ENCODE assay signal across 15 cellular contexts in the genomic region with DNA sequence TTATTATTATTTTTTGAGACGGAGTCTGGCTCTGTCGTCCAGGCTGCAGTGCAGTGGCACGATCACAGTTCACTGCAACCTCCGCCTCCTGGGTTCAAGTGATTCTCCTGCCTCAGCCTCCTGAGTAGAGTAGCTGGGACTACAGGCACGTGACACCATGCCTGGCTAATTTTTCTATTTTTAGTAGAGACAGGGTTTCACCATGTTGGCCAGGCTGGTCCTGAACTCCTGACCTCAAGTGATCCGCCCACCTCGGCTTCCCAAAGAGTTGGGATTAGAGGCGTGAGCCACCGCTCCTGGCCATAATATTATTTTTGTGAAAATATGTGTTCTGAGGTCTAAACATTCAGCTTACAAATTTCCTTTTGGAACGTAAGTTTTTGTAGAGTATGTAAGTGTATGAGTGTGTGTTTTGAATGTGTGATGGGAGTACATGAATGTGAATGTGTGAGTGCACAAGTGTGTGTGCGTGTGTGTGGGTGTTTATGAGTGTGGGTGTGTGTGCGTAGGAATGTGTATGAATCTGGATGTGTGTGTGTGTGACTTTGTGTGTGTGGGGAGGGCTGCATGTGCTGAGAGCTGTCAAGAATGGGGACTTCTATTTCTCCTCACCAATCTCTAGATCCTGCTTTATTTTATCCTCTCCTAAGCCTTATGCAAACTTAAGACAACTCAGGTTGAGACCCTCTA.
"Had no signal": no experiment of that assay in that cellular context is flagged by ENCODE, and none has a peak within 500 bp of the region (broad histone marks: within the 10 kb centered on the region; RNA-seq: fewer than 3 reads in every experiment).

No MANE protein-coding gene starts in this region.

- H3K27me3 ChIP-seq: foreskin keratinocyte, ovary, testis had no signal

- H3K27ac ChIP-seq: foreskin keratinocyte, ovary, testis had no signal

- H3K9me3 ChIP-seq: ovary, testis had no signal

- H3K4me3 ChIP-seq: ovary, testis had no signal

- DNase-seq: activated effector memory CD4-positive, alpha-beta T cell treated with anti-CD3 and anti-CD28 coated beads, Interleukin-2, amount 50 U/mL, for 16 hours; activated naive CD8-positive, alpha-beta T cell treated with anti-CD3 and anti-CD28 coated beads, Interleukin-2, amount 10 ng/mL, durations not matched to agents 7 days and 5 days; aorta; foreskin keratinocyte; ovary; stimulated activated CD4-positive, alpha-beta T cell treated with anti-CD3 and anti-CD28 coated beads, Interleukin-15, amount 100 ng/mL, for 24 hours; stimulated activated CD4-positive, alpha-beta T cell treated with anti-CD3 and anti-CD28 coated beads, Interleukin-4, amount 100 ng/mL, for 24 hours; stimulated activated naive CD8-positive, alpha-beta T cell treated with anti-CD3 and anti-CD28 coated beads, Interleukin-15, amount 100 ng/mL, for 72 hours; T-helper 9 cell; testis had no signal

- H3K27ac Mint-ChIP-seq: activated naive CD8-positive, alpha-beta T cell treated with anti-CD3 and anti-CD28 coated beads, Interleukin-2, amount 10 ng/mL, durations not matched to agents 7 days and 5 days; memory B cell; natural killer cell treated with Interleukin-12 subunit alpha and Interleukin-12 subunit beta and Interleukin-15 and Interleukin-18, amount 100 ng/mL, for 72 hours; stimulated activated naive CD8-positive, alpha-beta T cell treated with anti-CD3 and anti-CD28 coated beads, Interleukin-15, amount 100 ng/mL, for 72 hours had no signal

- H3K9me3 Mint-ChIP-seq: activated naive CD8-positive, alpha-beta T cell treated with anti-CD3 and anti-CD28 coated beads, Interleukin-2, amount 10 ng/mL, durations not matched to agents 7 days and 5 days; memory B cell; natural killer cell treated with Interleukin-12 subunit alpha and Interleukin-12 subunit beta and Interleukin-15 and Interleukin-18, amount 100 ng/mL, for 72 hours; stimulated activated naive CD8-positive, alpha-beta T cell treated with anti-CD3 and anti-CD28 coated beads, Interleukin-15, amount 100 ng/mL, for 72 hours had no signal

- FAIRE-seq: bronchial epithelial cell, endometrium, islet of Langerhans had no signal

- ATAC-seq: foreskin keratinocyte; natural killer cell treated with Interleukin-12 subunit alpha and Interleukin-12 subunit beta and Interleukin-15 and Interleukin-18, amount 100 ng/mL, for 72 hours; stimulated activated naive CD8-positive, alpha-beta T cell treated with anti-CD3 and anti-CD28 coated beads, Interleukin-15, amount 100 ng/mL, for 72 hours had no signal

- H3K27me3 Mint-ChIP-seq: stimulated activated naive CD8-positive, alpha-beta T cell treated with anti-CD3 and anti-CD28 coated beads, Interleukin-15, amount 100 ng/mL, for 72 hours had no signal

- H3K4me3 Mint-ChIP-seq: activated naive CD8-positive, alpha-beta T cell treated with anti-CD3 and anti-CD28 coated beads, Interleukin-2, amount 10 ng/mL, durations not matched to agents 7 days and 5 days; memory B cell; natural killer cell treated with Interleukin-12 subunit alpha and Interleukin-12 subunit beta and Interleukin-15 and Interleukin-18, amount 100 ng/mL, for 72 hours; stimulated activated naive CD8-positive, alpha-beta T cell treated with anti-CD3 and anti-CD28 coated beads, Interleukin-15, amount 100 ng/mL, for 72 hours had no signal

- H3K36me3 Mint-ChIP-seq: activated naive CD8-positive, alpha-beta T cell treated with anti-CD3 and anti-CD28 coated beads, Interleukin-2, amount 10 ng/mL, durations not matched to agents 7 days and 5 days; memory B cell; natural killer cell treated with Interleukin-12 subunit alpha and Interleukin-12 subunit beta and Interleukin-15 and Interleukin-18, amount 100 ng/mL, for 72 hours had no signal

- H3K36me3 ChIP-seq: ovary had no signal
